8 cellular contexts compared by ENCODE assay signal in the genomic region with DNA sequence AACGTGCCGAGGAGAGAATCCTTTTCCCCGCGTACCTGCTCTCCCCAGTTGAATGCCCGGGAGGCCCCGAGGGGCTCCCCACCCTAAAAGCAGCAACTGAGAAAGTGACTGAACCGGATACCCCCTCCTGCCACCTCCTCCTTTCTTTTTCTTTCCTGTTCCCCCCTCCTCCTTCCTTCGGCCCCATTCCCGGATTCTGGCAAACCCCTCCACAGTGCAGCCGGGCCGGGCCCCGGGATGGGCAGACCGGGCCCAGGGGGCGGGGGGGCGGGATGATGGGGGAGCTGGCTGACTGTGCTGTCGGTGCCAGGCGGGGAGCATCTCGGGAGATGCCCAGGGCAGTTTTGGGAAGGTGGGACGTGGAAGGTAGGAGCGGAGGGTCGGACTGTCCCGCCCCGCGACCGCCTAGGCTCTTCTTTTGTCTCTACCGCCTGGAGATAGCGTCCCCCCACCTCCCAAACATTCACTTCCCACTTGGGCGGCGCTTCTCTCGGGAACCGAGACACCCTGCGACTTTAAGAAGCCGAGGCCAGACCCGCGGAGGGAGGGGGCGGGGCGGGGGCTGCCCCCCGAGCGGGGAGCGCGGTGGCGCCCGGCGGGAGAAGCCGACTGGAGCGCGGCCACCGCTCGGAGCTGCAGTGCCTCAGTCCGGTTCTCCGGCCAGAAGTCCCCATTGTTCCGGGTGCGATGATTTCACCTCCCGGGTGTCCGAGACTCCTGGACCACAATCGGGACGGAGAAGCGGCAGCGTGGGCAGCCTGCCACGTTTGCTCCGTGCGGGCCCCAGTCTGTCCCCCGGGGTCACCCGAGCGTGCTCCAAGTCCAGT. TPM values are rescaled to one million over a fixed set of nuclear protein-coding genes. Genes with fewer than 3 reads are reported as not detected.
DNase-seq lines count a peak whose midpoint lies in the region; ATAC-seq and TF ChIP-seq lines count a peak whose summit lies in the region.

No MANE protein-coding gene starts in this region.

- H3K27me3 ChIP-seq in iPS-18a (ENCODE audit: control insufficient read depth, insufficient read depth, low read length): peaks cover 100% of the 10 kb centered on the region
- H3K27me3 ChIP-seq in subcutaneous abdominal adipose tissue (ENCODE audit: control insufficient read depth in 5 of 5, insufficient read depth in 4 of 5, low read length in 5 of 5): peaks cover 77 to 95% (median 92%) of the 10 kb centered on the region in 5 donors

- H3K9me3 ChIP-seq in iPS-18a (ENCODE audit: control insufficient read depth, low read depth, low read length): no peaks in the 10 kb centered on the region
- H3K9me3 ChIP-seq in subcutaneous abdominal adipose tissue (ENCODE audit: control insufficient read depth in 5 of 5, low read length in 5 of 5): peaks cover 0 to 5% (median 0%) of the 10 kb centered on the region in 5 donors

- H3K4me1 ChIP-seq in iPS-18a (ENCODE audit: control insufficient read depth, low read depth, low read length) (peaks cover 18% of the 10 kb centered on the region), subcutaneous abdominal adipose tissue (ENCODE audit: control insufficient read depth in 5 of 5, insufficient read depth in 5 of 5, low read length in 5 of 5) (peaks cover 0 to 41% (median 38%) of the 10 kb centered on the region in 5 donors)

- ATAC-seq in GM21515 (IDR thresholded peaks at IDR 0.05; ENCODE audit: unreplicated experiment) (peak; percentile 15), HG02938 (IDR thresholded peaks at IDR 0.05; ENCODE audit: unreplicated experiment) (no peak)
- no peak for ATAC-seq in activated CD8-positive, alpha-beta T cell treated with anti-CD3 and anti-CD28 coated beads for 36 hours

- no peaks in the 10 kb centered on the region for H3K36me3 Mint-ChIP-seq in activated CD8-positive, alpha-beta T cell treated with anti-CD3 and anti-CD28 coated beads for 36 hours (ENCODE audit: low read depth)

- no peak overlapping the region for H3K9ac ChIP-seq in iPS-18a (ENCODE audit: low read length)
- no peak overlapping the region for H3K9ac ChIP-seq in subcutaneous abdominal adipose tissue (ENCODE audit: low read length in 5 of 5)

- DNase-seq in AG09309 (ENCODE audit: low read depth) (no peak), kidney glomerular epithelial cell (lab: John Stamatoyannopoulos, UW) (no peak), inferior parietal cortex (ENCODE audit: extremely low spot score) (no peak)
- DNase-seq in activated CD8-positive, alpha-beta T cell treated with anti-CD3 and anti-CD28 coated beads for 36 hours: no peak

- CTCF ChIA-PET in activated CD8-positive, alpha-beta T cell treated with anti-CD3 and anti-CD28 coated beads for 36 hours (lab: Charles Lee): interaction anchor here (0.9 to 2.6 kb wide), 4 partner anchors 9 to 33 kb away, joined by 3 to 9 read pairs (median 6); partner anchors contain the start of gene DLX1

- H3K27ac ChIP-seq in iPS-18a (ENCODE audit: low read length) (no peak overlapping the region), subcutaneous abdominal adipose tissue (ENCODE audit: low read depth, low read length) (no peak overlapping the region)

- no peak overlapping the region for H3K27ac Mint-ChIP-seq in activated CD8-positive, alpha-beta T cell treated with anti-CD3 and anti-CD28 coated beads for 36 hours

- H3K4me3 ChIP-seq in AG09309 (ENCODE audit: control insufficient read depth, low read depth, low read length) (peak overlapping the region; percentile 81), iPS-18a (ENCODE audit: low read length) (peak overlapping the region; percentile 37), subcutaneous abdominal adipose tissue (ENCODE audit: low read depth in 1 of 5, low read length in 5 of 5) (peak overlapping the region in 4 of 5 donors; percentile 32 to 67 (median 54))

- intact Hi-C loops in activated CD8-positive, alpha-beta T cell treated with anti-CD3 and anti-CD28 coated beads for 36 hours (cut with micrococcal nuclease): no loop called here

- H3K4me1 Mint-ChIP-seq in activated CD8-positive, alpha-beta T cell treated with anti-CD3 and anti-CD28 coated beads for 36 hours (ENCODE audit: low read depth): peaks cover 40% of the 10 kb centered on the region

- TF ChIP-seq CTCF in AG09309 (IDR thresholded peaks at IDR 0.05; ENCODE audit: control insufficient read depth, insufficient read depth, low read depth, low read length, missing control alignments): no peak
- no peak for TF ChIP-seq CTCF in activated CD8-positive, alpha-beta T cell treated with anti-CD3 and anti-CD28 coated beads for 36 hours (IDR thresholded peaks at IDR 0.05)

- peak overlapping the region; percentile 73 for H3K4me3 Mint-ChIP-seq in activated CD8-positive, alpha-beta T cell treated with anti-CD3 and anti-CD28 coated beads for 36 hours

- no peaks in the 10 kb centered on the region for H3K36me3 ChIP-seq in iPS-18a (ENCODE audit: control insufficient read depth, low read depth, low read length)
- no peaks in the 10 kb centered on the region for H3K36me3 ChIP-seq in subcutaneous abdominal adipose tissue (ENCODE audit: control insufficient read depth in 5 of 5, insufficient read depth in 5 of 5, low read length in 5 of 5)

- POLR2A ChIA-PET in activated CD8-positive, alpha-beta T cell treated with anti-CD3 and anti-CD28 coated beads for 36 hours (lab: Charles Lee): interaction anchor here (1.6 to 1.8 kb wide), 2 partner anchors 12 to 13 kb away, joined by 4 to 6 read pairs; no protein-coding TSS in a partner anchor

- H3K27me3 Mint-ChIP-seq in activated CD8-positive, alpha-beta T cell treated with anti-CD3 and anti-CD28 coated beads for 36 hours: peaks cover 76% of the 10 kb centered on the region

- no peaks in the 10 kb centered on the region for H3K9me3 Mint-ChIP-seq in activated CD8-positive, alpha-beta T cell treated with anti-CD3 and anti-CD28 coated beads for 36 hours

RNA-seq across cellular contexts. Expression of gene DLX2, which starts 8.2 kb away (rescaled TPM):
- total RNA-seq in activated CD8-positive, alpha-beta T cell treated with anti-CD3 and anti-CD28 coated beads for 36 hours: not detected

RNA-seq across cellular contexts. Expression of gene DLX1, which starts 9.2 kb away (rescaled TPM):
- total RNA-seq in activated CD8-positive, alpha-beta T cell treated with anti-CD3 and anti-CD28 coated beads for 36 hours: not detected
